Comparison of ENCODE assay signal across 9 cellular contexts in genomic region chr17:20998571-20999043, GRCh38. TPM values are rescaled to one million over a fixed set of nuclear protein-coding genes. Genes with fewer than 3 reads are reported as not detected.
A peak's percentile ranks its signal among the peaks of the same experiment; 100 is the strongest.
DNase-seq lines count a peak whose midpoint lies in the region; ATAC-seq and TF ChIP-seq lines count a peak whose summit lies in the region.
"Had no signal": no experiment of that assay in that cellular context is flagged by ENCODE, and none has a peak within 500 bp of the region (broad histone marks: within the 10 kb centered on the region; RNA-seq: fewer than 3 reads in every experiment).

No MANE protein-coding gene starts in this region.

- H3K9me3 Mint-ChIP-seq in dendritic cell treated with granulocyte-macrophage colony-stimulating factor and Interleukin-4, amounts not matched to agents 40 ng/mL and 50 ng/mL, for 4 days, result no peaks in the 10 kb centered on the region
- no peaks in the 10 kb centered on the region for H3K9me3 Mint-ChIP-seq in progenitor cell of endocrine pancreas (ENCODE audit: low read depth)

- ATAC-seq in GM18868 (IDR thresholded peaks at IDR 0.05; ENCODE audit: unreplicated experiment) (no peak), HG03139 (IDR thresholded peaks at IDR 0.05; ENCODE audit: unreplicated experiment) (no peak)

- H3K4me3 ChIP-seq in lower leg skin (ENCODE audit: low read depth, poor library complexity, severe bottlenecking), result no peak overlapping the region

- peaks cover 52% of the 10 kb centered on the region for H3K36me3 Mint-ChIP-seq in dendritic cell treated with granulocyte-macrophage colony-stimulating factor and Interleukin-4, amounts not matched to agents 40 ng/mL and 50 ng/mL, for 4 days (ENCODE audit: low read depth)
- H3K36me3 Mint-ChIP-seq in progenitor cell of endocrine pancreas (ENCODE audit: insufficient read depth), result peaks cover 12% of the 10 kb centered on the region

- TF ChIP-seq POLR2A in lower leg skin (IDR thresholded peaks at IDR 0.05), result no peak

- H3K27ac Mint-ChIP-seq in dendritic cell treated with granulocyte-macrophage colony-stimulating factor and Interleukin-4, amounts not matched to agents 40 ng/mL and 50 ng/mL, for 4 days, result peak overlapping the region; percentile 15
- H3K27ac Mint-ChIP-seq in progenitor cell of endocrine pancreas, result peak overlapping the region; percentile 81

- DNase-seq in G401 (ENCODE audit: low spot score), result peak; percentile 36
- DNase-seq in OCI-M1 (lab: John Stamatoyannopoulos, UW), result peak; percentile 47
- no peak for DNase-seq in progenitor cell of endocrine pancreas (ENCODE audit: low spot score, unreplicated experiment)
- DNase-seq in lower leg skin (ENCODE audit: low spot score in 2 of 2), result no peak
- DNase-seq: activated CD4-positive, alpha-beta T cell treated with anti-CD3 and anti-CD28 coated beads, Interleukin-2, amount 50 U/mL, for 1 hour; NCI-H146 had no signal

- intact Hi-C loops in dendritic cell treated with granulocyte-macrophage colony-stimulating factor and Interleukin-4, amounts not matched to agents 40 ng/mL and 50 ng/mL, for 4 days (cut with micrococcal nuclease), result no loop called here
- intact Hi-C loops in lower leg skin (cut with DNase I; ENCODE audit: low total_unique reads), result no loop called here

- 71 to 74% methylated on average over 5 of the region's 5 CpGs for WGBS in lower leg skin, 2 donors

- no peak overlapping the region for H3K4me3 Mint-ChIP-seq in dendritic cell treated with granulocyte-macrophage colony-stimulating factor and Interleukin-4, amounts not matched to agents 40 ng/mL and 50 ng/mL, for 4 days
- H3K4me3 Mint-ChIP-seq in progenitor cell of endocrine pancreas (ENCODE audit: low read depth), result no peak overlapping the region

- H3K27me3 Mint-ChIP-seq in dendritic cell treated with granulocyte-macrophage colony-stimulating factor and Interleukin-4, amounts not matched to agents 40 ng/mL and 50 ng/mL, for 4 days, result no peaks in the 10 kb centered on the region
- H3K27me3 Mint-ChIP-seq in progenitor cell of endocrine pancreas, result no peaks in the 10 kb centered on the region

- H3K4me1 Mint-ChIP-seq in dendritic cell treated with granulocyte-macrophage colony-stimulating factor and Interleukin-4, amounts not matched to agents 40 ng/mL and 50 ng/mL, for 4 days (ENCODE audit: low read depth), result peaks cover 27% of the 10 kb centered on the region
- peaks cover 3% of the 10 kb centered on the region for H3K4me1 Mint-ChIP-seq in progenitor cell of endocrine pancreas (ENCODE audit: low read depth)

- TF ChIP-seq CTCF in progenitor cell of endocrine pancreas (IDR thresholded peaks at IDR 0.05; ENCODE audit: unreplicated experiment) (no peak), lower leg skin (IDR thresholded peaks at IDR 0.05) (no peak)

- in situ Hi-C loops in G401 (cut with HindIII; ENCODE audit: low sequenced_read_pairs), result no loop called here

RNA-seq across cellular contexts. Expression of gene USP22, which starts 44.2 kb away (rescaled TPM):
- total RNA-seq in G401 (2014; rRNA removed; shearing (Covaris generic)), result 250 and 300 TPM in 2 replicates
- total RNA-seq in progenitor cell of endocrine pancreas, result 368 and 373 TPM in 2 replicates
- 100 to 1,000 TPM in 3 of 4 donors, 10 to 100 TPM in 1; 74.7 to 113 (median 106) TPM for total RNA-seq in lower leg skin

Comparison
In these comparisons a context has a peak if more than half of its experiments do, and no peak if none do; other contexts are left out.
1. DNase-seq: peak in G401 (single experiment) and OCI-M1 (single experiment); none in progenitor cell of endocrine pancreas (single experiment) and lower leg skin (0 of 2).